Comparison of ENCODE assay signal across 24 cellular contexts in the genomic region with DNA sequence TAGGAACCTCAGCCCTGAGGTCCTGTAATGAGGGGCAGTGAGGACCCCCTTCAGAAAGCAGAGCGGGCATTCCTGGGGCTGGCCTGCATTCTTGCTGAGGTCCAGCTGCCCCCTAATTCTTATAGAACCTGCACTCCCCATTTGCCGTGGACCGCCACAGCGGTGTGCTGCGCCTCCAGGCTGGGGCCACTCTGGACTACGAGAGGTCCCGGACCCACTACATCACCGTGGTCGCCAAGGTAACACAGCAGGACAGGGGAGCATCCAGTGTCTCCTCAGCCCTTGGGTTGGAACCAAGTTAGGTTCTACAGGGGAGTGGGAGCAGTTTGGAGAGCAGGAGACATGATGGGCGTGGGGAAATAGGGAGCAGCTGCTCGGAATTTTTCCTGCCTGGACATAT. TPM values are rescaled to one million over a fixed set of nuclear protein-coding genes. Genes with fewer than 3 reads are reported as not detected.
DNase-seq lines count a peak whose midpoint lies in the region; TF ChIP-seq lines count a peak whose summit lies in the region.
"Had no signal": no experiment of that assay in that cellular context is flagged by ENCODE, and none has a peak within 500 bp of the region (broad histone marks: within the 10 kb centered on the region; RNA-seq: fewer than 3 reads in every experiment).

No MANE protein-coding gene starts in this region.

- BruUV-seq in A673 (replicated peaks; lab: Mats Ljungman, UMichigan): no TSS peak

- peak overlapping the region in 3 of 4 donors; percentile 46 to 77 (median 72) for H3K27ac ChIP-seq in Peyer's patch
- peak overlapping the region; percentile 81 for H3K27ac ChIP-seq in colonic mucosa
- peak overlapping the region; percentile 87 to 92 for H3K27ac ChIP-seq in mucosa of rectum (ENCODE audit: low read depth in 2 of 2, low read length in 2 of 2)
- H3K27ac ChIP-seq in spleen: peak overlapping the region in 5 of 8 donors; percentile 24 to 75 (median 45)
- no peak overlapping the region for H3K27ac ChIP-seq in A673 (ENCODE audit: low read depth, low read length, poor library complexity, severe bottlenecking)
- H3K27ac ChIP-seq: BLaER1 treated with 17β-estradiol and CSF1 and Interleukin-3, amounts not matched to agents 10 nM and 100 nM; GM23248 had no signal

- H3K4me1 ChIP-seq in Peyer's patch: peaks cover 0 to 39% (median 0%) of the 10 kb centered on the region in 4 donors
- H3K4me1 ChIP-seq in colonic mucosa: peaks cover 25% of the 10 kb centered on the region
- peaks cover 46 to 52% of the 10 kb centered on the region in 2 donors for H3K4me1 ChIP-seq in mucosa of rectum (ENCODE audit: control insufficient read depth in 2 of 2, insufficient read depth in 2 of 2, low read length in 2 of 2)
- H3K4me1 ChIP-seq in spleen: peaks cover 0 to 14% (median 0%) of the 10 kb centered on the region in 6 donors
- H3K4me1 ChIP-seq in A673 (ENCODE audit: insufficient read depth, low read length, poor library complexity, severe bottlenecking): no peaks in the 10 kb centered on the region
- H3K4me1 ChIP-seq: BE2C had no signal

- intact Hi-C loops in colonic mucosa (cut with DNase I): loop anchor here (5.0 kb wide), 1 partner anchor 39 kb away; no protein-coding TSS in a partner anchor
- intact Hi-C loops in spleen (cut with DNase I; ENCODE audit: low total_unique reads): no loop called here
- intact Hi-C loops in A673 (cut with micrococcal nuclease; ENCODE audit: unreplicated experiment): no loop called here

- no peak for DNase-seq in Peyer's patch
- DNase-seq in colonic mucosa: no peak
- peak; percentile 56 for DNase-seq in spleen
- DNase-seq in AG08395 (ENCODE audit: low spot score): no peak
- DNase-seq in OCI-M1 (lab: John Stamatoyannopoulos, UW): no peak
- DNase-seq in HPDE6-E6E7 (ENCODE audit: extremely low spot score): no peak
- DNase-seq in A673 (ENCODE audit: low spot score): no peak
- DNase-seq: AML-193; BE2C; CD4-positive, alpha-beta T cell; CD8-positive, alpha-beta memory T cell; DMS 273 treated with DMSO at 0.1 percent for 48 hours; DMS79; EL; GDM1; GM23248 had no signal

- TF ChIP-seq POLR2A in Peyer's patch (IDR thresholded peaks at IDR 0.05) (no peak), spleen (IDR thresholded peaks at IDR 0.05) (no peak)

- H3K4me3 ChIP-seq in Peyer's patch (no peak overlapping the region), colonic mucosa (no peak overlapping the region), mucosa of rectum (ENCODE audit: low read length in 2 of 2) (no peak overlapping the region), spleen (no peak overlapping the region), A673 (ENCODE audit: low read depth, low read length, poor library complexity, severe bottlenecking) (no peak overlapping the region)
- H3K4me3 ChIP-seq: BLaER1 treated with 17β-estradiol and CSF1 and Interleukin-3, amounts not matched to agents 10 nM and 100 nM; GM12878; GM23248 had no signal

- H3K9me3 ChIP-seq in Peyer's patch: no peaks in the 10 kb centered on the region
- no peaks in the 10 kb centered on the region for H3K9me3 ChIP-seq in colonic mucosa
- H3K9me3 ChIP-seq in mucosa of rectum (ENCODE audit: control insufficient read depth in 2 of 2, low read length in 2 of 2): no peaks in the 10 kb centered on the region
- no peaks in the 10 kb centered on the region for H3K9me3 ChIP-seq in spleen
- H3K9me3 ChIP-seq in A673 (ENCODE audit: low read depth, low read length, poor library complexity, severe bottlenecking): no peaks in the 10 kb centered on the region
- H3K9me3 ChIP-seq: BE2C; BLaER1 treated with 17β-estradiol and CSF1 and Interleukin-3, amounts not matched to agents 10 nM and 100 nM had no signal

- H3K9ac ChIP-seq in colonic mucosa (ENCODE audit: low read depth in 2 of 2, low read length in 2 of 2) (peak overlapping the region in 1 of 2 donors; percentile 86), mucosa of rectum (ENCODE audit: low read depth in 1 of 2, low read length in 2 of 2) (peak overlapping the region; percentile 58 to 76)
- H3K9ac ChIP-seq: GM23248 had no signal

- POLR2A ChIA-PET in A673 (lab: Charles Lee; ENCODE audit: low non-redundant PET): no interaction called here

- H3K36me3 ChIP-seq in Peyer's patch (no peaks in the 10 kb centered on the region), colonic mucosa (no peaks in the 10 kb centered on the region), mucosa of rectum (ENCODE audit: control insufficient read depth in 2 of 2, insufficient read depth in 2 of 2, low read length in 2 of 2) (peaks cover 5 to 9% of the 10 kb centered on the region in 2 donors), spleen (no peaks in the 10 kb centered on the region), A673 (ENCODE audit: insufficient read depth, low read length, poor library complexity, severe bottlenecking) (no peaks in the 10 kb centered on the region)
- H3K36me3 ChIP-seq: BE2C; BLaER1 treated with 17β-estradiol and CSF1 and Interleukin-3, amounts not matched to agents 10 nM and 100 nM had no signal

- CTCF ChIA-PET in A673 (lab: Charles Lee): no interaction called here

- H3K27me3 ChIP-seq in Peyer's patch (no peaks in the 10 kb centered on the region), colonic mucosa (no peaks in the 10 kb centered on the region), mucosa of rectum (ENCODE audit: control insufficient read depth in 2 of 2, insufficient read depth in 2 of 2, low read length in 2 of 2) (no peaks in the 10 kb centered on the region), spleen (replicated peaks in 1 of 7) (peaks cover 0 to 12% (median 0%) of the 10 kb centered on the region in 7 donors), A673 (replicated peaks; ENCODE audit: insufficient read depth, low read depth, low read length, poor library complexity) (peaks cover 31% of the 10 kb centered on the region)
- H3K27me3 ChIP-seq: BE2C had no signal

- TF ChIP-seq CTCF in Peyer's patch (IDR thresholded peaks at IDR 0.05): no peak
- TF ChIP-seq CTCF in colonic mucosa (IDR thresholded peaks at IDR 0.05): no peak
- no peak for TF ChIP-seq CTCF in spleen (IDR thresholded peaks at IDR 0.05 in 8 of 11, conservative IDR thresholded peaks at IDR 0.05 in 3 of 11)
- no peak for TF ChIP-seq CTCF in A673 (conservative IDR thresholded peaks at IDR 0.05; ENCODE audit: low read depth, low read length)

- 89 to 96% (median 93%) methylated on average over 11 of the region's 11 CpGs for WGBS in spleen, 5 donors

RNA-seq across cellular contexts. Expression of gene CDHR1, which starts 7.3 kb away (rescaled TPM):
- total RNA-seq in Peyer's patch (10 to 100 TPM; 22.6 to 87.0 (median 59.9) TPM), colonic mucosa (100 to 1,000 TPM in 1 of 2 donors, 10 to 100 TPM in 1; 99.3 to 105 TPM), spleen (10 to 100 TPM in 1 of 7 donors, 1 to 10 TPM in 6; 2.5 to 10.6 (median 7.3) TPM), A673 (2021) (0.20 TPM in 1 of 2 replicates, not detected in the other)
- polyA plus RNA-seq in spleen: 1 to 10 TPM in 2 of 3 donors, under 1 TPM in 1; 0.53 to 2.2 (median 2.1) TPM
- total RNA-seq: A172, GM23248 had no signal
- polyA plus RNA-seq: AG04450, CD14-positive monocyte, GM23248 had no signal

RNA-seq across cellular contexts. Expression of gene LRIT2, which starts 23.7 kb away (rescaled TPM):
- total RNA-seq in Peyer's patch: not detected
- total RNA-seq in colonic mucosa: not detected
- not detected for total RNA-seq in spleen
- not detected for polyA plus RNA-seq in spleen
- total RNA-seq in A673 (2021): not detected in 2 replicates
- total RNA-seq: A172; CD4-positive, alpha-beta T cell; CD8-positive, alpha-beta memory T cell; GM12878; GM23248; H1; H7 had no signal
- polyA plus RNA-seq: AG04450; CD14-positive monocyte; CD8-positive, alpha-beta memory T cell; GM12878; GM23248; H1 had no signal

RNA-seq across cellular contexts. Expression of gene GPR15LG, which starts 28.1 kb away (rescaled TPM):
- 10 to 100 TPM; 23.1 to 83.2 (median 52.2) TPM for total RNA-seq in Peyer's patch
- total RNA-seq in colonic mucosa: 100 to 1,000 TPM; 515 to 560 TPM
- total RNA-seq in spleen: not detected
- polyA plus RNA-seq in spleen: under 1 TPM in 1 of 3 donors, not detected in 2; 0.16 TPM
- total RNA-seq in A673 (2021): not detected in 2 replicates
- total RNA-seq: A172; CD4-positive, alpha-beta T cell; CD8-positive, alpha-beta memory T cell; GM23248; H1; H7 had no signal
- polyA plus RNA-seq: AG04450; CD14-positive monocyte; CD8-positive, alpha-beta memory T cell; GM23248; H1 had no signal

RNA-seq across cellular contexts. Expression of gene LRIT1, which starts 39.7 kb away (rescaled TPM):
- total RNA-seq in Peyer's patch: not detected
- total RNA-seq in colonic mucosa: not detected
- not detected for total RNA-seq in spleen
- polyA plus RNA-seq in spleen: not detected
- not detected in 2 replicates for total RNA-seq in A673 (2021)
- total RNA-seq: A172; CD4-positive, alpha-beta T cell; CD8-positive, alpha-beta memory T cell; GM12878; GM23248; H1; H7 had no signal
- polyA plus RNA-seq: AG04450; CD14-positive monocyte; CD8-positive, alpha-beta memory T cell; GM12878; GM23248 had no signal

RNA-seq across cellular contexts. Expression of gene RGR, which starts 43.2 kb away (rescaled TPM):
- total RNA-seq in Peyer's patch: 1 to 10 TPM in 1 of 4 donors, not detected in 3; 4.0 TPM
- total RNA-seq in colonic mucosa: not detected
- total RNA-seq in spleen: not detected
- polyA plus RNA-seq in spleen: not detected
- total RNA-seq in A673 (2021): not detected in 2 replicates
- total RNA-seq: A172; CD4-positive, alpha-beta T cell; CD8-positive, alpha-beta memory T cell; GM12878; GM23248; H1; H7 had no signal
- polyA plus RNA-seq: AG04450; CD14-positive monocyte; CD8-positive, alpha-beta memory T cell; GM12878; GM23248; H1 had no signal

Comparison
In these comparisons a context has a peak if more than half of its experiments do, and no peak if none do; other contexts are left out.
1. RNA of gene GPR15LG, which starts 28.1 kb away (total RNA-seq): 515 to 560 TPM in colonic mucosa and 23.1 to 83.2 TPM in Peyer's patch; not detected in spleen and not detected in A673; every median in the first group is over 10 times any median in the second.